ENCODE assay signal across 8 cellular contexts in genomic region chr14:105448706-105449111, GRCh38. TPM values are rescaled to one million over a fixed set of nuclear protein-coding genes. Genes with fewer than 3 reads are reported as not detected.
DNase-seq lines count a peak whose midpoint lies in the region; ATAC-seq and TF ChIP-seq lines count a peak whose summit lies in the region.

No MANE protein-coding gene starts in this region.

- H3K27ac ChIP-seq in coronary artery (peak overlapping the region in 1 of 2 donors; percentile 72), lower lobe of right lung (peak overlapping the region; percentile 41)

- H3K27me3 ChIP-seq in lower lobe of right lung (ENCODE audit: low read depth): no peaks in the 10 kb centered on the region

- no peaks in the 10 kb centered on the region for H3K9me3 ChIP-seq in lower lobe of right lung

- peaks cover 27% of the 10 kb centered on the region for H3K36me3 ChIP-seq in lower lobe of right lung

- ATAC-seq in lower lobe of right lung: peak; percentile 88 to 92
- ATAC-seq in GM19397 (IDR thresholded peaks at IDR 0.05; ENCODE audit: unreplicated experiment): no peak
- no peak for ATAC-seq in HG03432 (IDR thresholded peaks at IDR 0.05; ENCODE audit: unreplicated experiment)

- TF ChIP-seq CTCF in GM12872 (IDR thresholded peaks at IDR 0.05; ENCODE audit: insufficient read depth, low read depth, low read length) (peak; percentile 84), coronary artery (IDR thresholded peaks at IDR 0.05) (peak; percentile 96), lower lobe of right lung (IDR thresholded peaks at IDR 0.05) (peak; percentile 97)

- peaks cover 9% of the 10 kb centered on the region for H3K4me1 ChIP-seq in lower lobe of right lung

- intact Hi-C loops in lower lobe of right lung (cut with DNase I): no loop called here

- DNase-seq in M059J (ENCODE audit: low read depth) (peak; percentile 12), coronary artery (ENCODE audit: low spot score) (peak; percentile 85), lower lobe of right lung (peak; percentile 79)
- DNase-seq in activated CD4-positive, alpha-beta T cell treated with anti-CD3 and anti-CD28 coated beads, Interleukin-2, amount 50 U/mL, for 4 hours: peak; percentile 59 to 63
- peak; percentile 18 to 40 (median 21) for DNase-seq in stimulated activated CD4-positive, alpha-beta T cell treated with anti-CD3 and anti-CD28 coated beads, TNF-alpha, amount 100 ng/mL, for 48 hours (ENCODE audit: low read depth in 3 of 3)

- H3K4me3 ChIP-seq in coronary artery: peak overlapping the region; percentile 27
- no peak overlapping the region for H3K4me3 ChIP-seq in lower lobe of right lung

RNA-seq across cellular contexts. Expression of gene CRIP2, which starts 25.9 kb away (rescaled TPM):
- total RNA-seq in M059J (2014; rRNA removed; shearing (Covaris generic)): 93.9 and 114 TPM in 2 replicates
- total RNA-seq in lower lobe of right lung: 143 TPM

RNA-seq across cellular contexts. Expression of gene MTA1, which starts 29.1 kb away (rescaled TPM):
- 8.9 and 20.3 TPM in 2 replicates for total RNA-seq in M059J (2014; rRNA removed; shearing (Covaris generic))
- total RNA-seq in lower lobe of right lung: 69.7 TPM

RNA-seq across cellular contexts. Expression of gene CRIP1, which starts 38.0 kb away (rescaled TPM):
- total RNA-seq in M059J (2014; rRNA removed; shearing (Covaris generic)): not detected in 2 replicates
- total RNA-seq in lower lobe of right lung: 237 TPM

RNA-seq across cellular contexts. Expression of gene TEDC1, which starts 42.3 kb away (rescaled TPM):
- total RNA-seq in M059J (2014; rRNA removed; shearing (Covaris generic)): 10.2 and 22.4 TPM in 2 replicates
- total RNA-seq in lower lobe of right lung: 10.6 TPM

RNA-seq across cellular contexts. Expression of gene TEX22, which starts 50.4 kb away (rescaled TPM):
- total RNA-seq in M059J (2014; rRNA removed; shearing (Covaris generic)): 0.07 TPM in 1 of 2 replicates, not detected in the other
- total RNA-seq in lower lobe of right lung: 3.8 TPM

Comparison
In these comparisons a context has a peak if more than half of its experiments do, and no peak if none do; other contexts are left out.
1. DNase-seq: peak in every context shown above with its lines; median percentile 85 in coronary artery; 79 in lower lobe of right lung; 61 in activated CD4-positive, alpha-beta T cell treated with anti-CD3 and anti-CD28 coated beads, Interleukin-2, amount 50 U/mL, for 4 hours; 21 in stimulated activated CD4-positive, alpha-beta T cell treated with anti-CD3 and anti-CD28 coated beads, TNF-alpha, amount 100 ng/mL, for 48 hours; 12 in M059J.
2. ATAC-seq: peak in lower lobe of right lung (2 of 2); none in GM19397 (single experiment) and HG03432 (single experiment).
3. RNA of gene CRIP1, which starts 38.0 kb away (total RNA-seq): 237 TPM in lower lobe of right lung (single experiment); not detected in M059J; every median in the first group is over 100 times any median in the second.
4. Peak in every context shown above with its lines, with median percentiles within 50 percentile points of each other: CTCF ChIP-seq.